In genomic region chr5:154103223-154103622, GRCh38 we compare ENCODE assay signal across 25 cellular contexts.
A peak's percentile ranks its signal among the peaks of the same experiment; 100 is the strongest.
DNase-seq lines count a peak whose midpoint lies in the region; ATAC-seq, FAIRE-seq and TF ChIP-seq lines count a peak whose summit lies in the region.
"Had no signal": no experiment of that assay in that cellular context is flagged by ENCODE, and none has a peak within 500 bp of the region (broad histone marks: within the 10 kb centered on the region; RNA-seq: fewer than 3 reads in every experiment).

No MANE protein-coding gene starts in this region.

- H3K18ac ChIP-seq in IMR-90 (ENCODE audit: low read depth, low read length) (no peak overlapping the region), mesendoderm (ENCODE audit: low read length) (no peak overlapping the region)

- ATAC-seq in IMR-90 (ENCODE audit: low read depth) (no peak), K562 (no peak), HG02763 (IDR thresholded peaks at IDR 0.05; ENCODE audit: unreplicated experiment) (no peak), GM19452 (IDR thresholded peaks at IDR 0.05; ENCODE audit: unreplicated experiment) (no peak)
- ATAC-seq: activated T-cell treated with anti-CD3 and anti-CD28 coated beads, Interleukin-2, amount 50 U/mL, for 72 hours; stimulated activated naive CD8-positive, alpha-beta T cell treated with anti-CD3 and anti-CD28 coated beads, Interleukin-15, amount 100 ng/mL, for 72 hours had no signal

- no peak overlapping the region for H4K8ac ChIP-seq in IMR-90 (ENCODE audit: low read depth in 2 of 2, low read length in 2 of 2)
- H4K8ac ChIP-seq in mesendoderm (ENCODE audit: low read depth, low read length): no peak overlapping the region

- TF ChIP-seq EP300 in K562 (IDR thresholded peaks at IDR 0.05; ENCODE audit: low read length): no peak

- no peak overlapping the region for H4K91ac ChIP-seq in IMR-90 (ENCODE audit: insufficient read depth, low read depth, low read length)

- H2BK15ac ChIP-seq in IMR-90 (ENCODE audit: low read depth, low read length) (no peak overlapping the region), mesendoderm (replicated peaks; ENCODE audit: low read depth) (no peak overlapping the region)

- BruUV-seq in IMR-90 (replicated peaks; lab: Mats Ljungman, UMichigan) (no TSS peak), K562 (replicated peaks; lab: Mats Ljungman, UMichigan) (no TSS peak)

- H4K5ac ChIP-seq in IMR-90 (ENCODE audit: low read depth, low read length): no peak overlapping the region
- H4K5ac ChIP-seq in mesendoderm (ENCODE audit: low read length): no peak overlapping the region

- H3K27ac ChIP-seq in IMR-90 (ENCODE audit: insufficient read depth, low read length) (no peak overlapping the region), K562 (ENCODE audit: extremely low read depth, low read depth, low read length) (no peak overlapping the region), mesendoderm (ENCODE audit: low read depth, low read length) (no peak overlapping the region)
- H3K27ac ChIP-seq: KMS-11, neural progenitor cell, RWPE1, sigmoid colon, thyroid gland, WERI-Rb-1 had no signal

- H3K27me3 ChIP-seq in IMR-90 (ENCODE audit: control insufficient read depth, insufficient read depth, low read length) (peaks cover 6% of the 10 kb centered on the region), K562 (ENCODE audit: control insufficient read depth in 2 of 2, insufficient read depth in 2 of 2, low read length in 2 of 2) (peaks cover 10 to 14% of the 10 kb centered on the region in 2 experiments; a peak in 3 of 5 replicates), mesendoderm (ENCODE audit: insufficient read depth, low read length, poor library complexity) (no peaks in the 10 kb centered on the region)
- H3K27me3 ChIP-seq: neural progenitor cell, sigmoid colon, thyroid gland had no signal

- intact Hi-C loops in IMR-90 (cut with micrococcal nuclease) (no loop called here), K562 (cut with micrococcal nuclease) (no loop called here)

- TF ChIP-seq RAD21 in IMR-90 (IDR thresholded peaks at IDR 0.05; ENCODE audit: low read length): no peak
- TF ChIP-seq RAD21 in K562 (CRISPR knock-in tag; conservative IDR thresholded peaks at IDR 0.05 in 1 of 2, IDR thresholded peaks at IDR 0.05 in 1 of 2): no peak

- no peaks in the 10 kb centered on the region for H3K79me2 ChIP-seq in K562 (ENCODE audit: control insufficient read depth, insufficient read depth, low read length)
- no peaks in the 10 kb centered on the region for H3K79me2 ChIP-seq in mesendoderm (ENCODE audit: control insufficient read depth, insufficient read depth, low read length)

- H3K36me3 ChIP-seq in IMR-90 (ENCODE audit: control insufficient read depth, insufficient read depth, low read length) (no peaks in the 10 kb centered on the region), K562 (ENCODE audit: control insufficient read depth, insufficient read depth, low read length) (no peaks in the 10 kb centered on the region), mesendoderm (ENCODE audit: control insufficient read depth, insufficient read depth, low read length) (no peaks in the 10 kb centered on the region)
- H3K36me3 ChIP-seq: neural progenitor cell, sigmoid colon, thyroid gland, WERI-Rb-1 had no signal

- H3K4ac ChIP-seq in IMR-90 (ENCODE audit: low read depth, low read length) (no peak overlapping the region), mesendoderm (ENCODE audit: low read depth, low read length) (no peak overlapping the region)

- H3K9ac ChIP-seq in IMR-90 (ENCODE audit: low read depth, low read length) (no peak overlapping the region), K562 (ENCODE audit: insufficient read depth in 1 of 2, low read depth in 2 of 2, low read length in 2 of 2) (no peak overlapping the region), mesendoderm (ENCODE audit: low read length) (no peak overlapping the region)
- H3K9ac ChIP-seq: KMS-11, neural progenitor cell had no signal

- H4K20me1 ChIP-seq in IMR-90 (ENCODE audit: insufficient read depth, low read length) (no peaks in the 10 kb centered on the region), K562 (replicated peaks; ENCODE audit: control insufficient read depth, insufficient read depth, low read length) (no peaks in the 10 kb centered on the region)

- POLR2A ChIA-PET in IMR-90 (lab: Charles Lee; ENCODE audit: unreplicated experiment): no interaction called here
- POLR2A ChIA-PET in K562 (lab: Yijun Ruan, JAX): interaction anchor here (0.6 to 1.0 kb wide), 3 partner anchors 17 to 75 kb away, joined by 3 read pairs; no protein-coding TSS in a partner anchor

- H3K23ac ChIP-seq in IMR-90 (ENCODE audit: low read depth, low read length) (no peak overlapping the region), mesendoderm (ENCODE audit: low read length) (no peak overlapping the region)

- H3K14ac ChIP-seq in IMR-90 (replicated peaks; ENCODE audit: low read depth, low read length): no peak overlapping the region

- in situ Hi-C loops in IMR-90 (cut with MboI; ENCODE audit: low sequenced_read_pairs): no loop called here
- in situ Hi-C loops in K562 (cut with MboI): no loop called here

- H3K9me1 ChIP-seq in IMR-90 (ENCODE audit: insufficient read depth, low read length) (no peaks in the 10 kb centered on the region), K562 (ENCODE audit: control insufficient read depth, insufficient read depth, low read length) (no peaks in the 10 kb centered on the region)

- H3K79me1 ChIP-seq in IMR-90 (ENCODE audit: low read depth in 1 of 2, low read length in 2 of 2): no peaks in the 10 kb centered on the region
- H3K79me1 ChIP-seq in mesendoderm (ENCODE audit: low read length): no peaks in the 10 kb centered on the region

- DNase-seq in DMS53 treated with DMSO at 0.1 percent for 48 hours (lab: John Stamatoyannopoulos, UW; ENCODE audit: unreplicated experiment): peak; percentile 9
- DNase-seq in IMR-90: no peak
- no peak for DNase-seq in K562 (ENCODE audit: extremely low read depth in 1 of 4, low spot score in 3 of 4)
- DNase-seq in mesendoderm: no peak
- DNase-seq in activated gamma-delta T cell (lab: John Stamatoyannopoulos, UW): no peak
- DNase-seq: activated CD4-positive, alpha-beta T cell treated with anti-CD3 and anti-CD28 coated beads, Interleukin-2, amount 10 ng/mL, durations not matched to agents 24 days and 14 days; activated naive CD4-positive, alpha-beta T cell treated with anti-CD3 and anti-CD28 coated beads, Interleukin-2, amount 10 ng/mL, durations not matched to agents 7 days and 5 days; activated T-cell treated with anti-CD3 and anti-CD28 coated beads, Interleukin-2, amount 50 U/mL, for 72 hours; amygdala; CD4-positive, CD25-positive, alpha-beta regulatory T cell; GDM1; kidney glomerular epithelial cell; mammary epithelial cell; NCI-H146; NCI-H2227 treated with DMSO at 0.1 percent for 48 hours; sigmoid colon; stimulated activated naive CD8-positive, alpha-beta T cell treated with anti-CD3 and anti-CD28 coated beads, Interleukin-15, amount 100 ng/mL, for 72 hours; WERI-Rb-1 had no signal

- H2AFZ ChIP-seq in IMR-90 (replicated peaks; ENCODE audit: low read length, poor library complexity) (no peak overlapping the region), K562 (ENCODE audit: low read depth, low read length) (no peak overlapping the region)
- H2AFZ ChIP-seq: neural progenitor cell had no signal

- H3K4me2 ChIP-seq in IMR-90 (ENCODE audit: low read depth, low read length) (no peak overlapping the region), K562 (ENCODE audit: insufficient read depth, low read length) (no peak overlapping the region), mesendoderm (ENCODE audit: low read length) (no peak overlapping the region)
- H3K4me2 ChIP-seq: KMS-11, neural progenitor cell had no signal

- no peak for TF ChIP-seq CTCF in IMR-90 (conservative IDR thresholded peaks at IDR 0.05; ENCODE audit: low read depth, low read length)
- TF ChIP-seq CTCF in K562 (IDR thresholded peaks at IDR 0.05 in 2 of 3, conservative IDR thresholded peaks at IDR 0.05 in 1 of 3; ENCODE audit: insufficient read depth in 2 of 3, low read depth in 1 of 3, low read length in 3 of 3): no peak

- no peak overlapping the region for H2BK20ac ChIP-seq in IMR-90 (ENCODE audit: low read depth, low read length)

- H2BK5ac ChIP-seq in IMR-90 (ENCODE audit: low read depth, low read length, poor library complexity, severe bottlenecking): no peak overlapping the region
- no peak overlapping the region for H2BK5ac ChIP-seq in mesendoderm (ENCODE audit: low read length)

- H2BK120ac ChIP-seq in IMR-90 (ENCODE audit: low read depth, low read length) (no peak overlapping the region), mesendoderm (ENCODE audit: low read depth, low read length) (no peak overlapping the region)

- no peaks in the 10 kb centered on the region for H3K4me1 ChIP-seq in IMR-90 (ENCODE audit: control insufficient read depth, insufficient read depth, low read length)
- no peaks in the 10 kb centered on the region; a peak in 2 of 5 replicates for H3K4me1 ChIP-seq in K562 (replicated peaks in 1 of 2; ENCODE audit: control insufficient read depth in 2 of 2, insufficient read depth in 2 of 2, low read length in 2 of 2)
- H3K4me1 ChIP-seq in mesendoderm (ENCODE audit: control insufficient read depth, low read depth, low read length): peaks cover 8% of the 10 kb centered on the region
- H3K4me1 ChIP-seq: sigmoid colon had no signal

- H2AK5ac ChIP-seq in IMR-90 (ENCODE audit: low read depth, low read length) (no peak overlapping the region), mesendoderm (ENCODE audit: low read length) (no peak overlapping the region)

- dilution Hi-C loops in IMR-90 (cut with HindIII; ENCODE audit: low sequenced_read_pairs, unreplicated experiment): no loop called here

- FAIRE-seq in K562 (lab: Jason Lieb, UNC): no peak
- FAIRE-seq: HTR-8/SVneo had no signal

- TF ChIP-seq POLR2A in IMR-90 (IDR thresholded peaks at IDR 0.05; ENCODE audit: low read depth, low read length) (no peak), K562 (conservative IDR thresholded peaks at IDR 0.05) (no peak)

- H3K9me3 ChIP-seq in IMR-90 (ENCODE audit: control insufficient read depth, insufficient read depth, low read length) (no peaks in the 10 kb centered on the region), K562 (replicated peaks; ENCODE audit: control insufficient read depth, insufficient read depth, low read depth, low read length) (no peaks in the 10 kb centered on the region)
- H3K9me3 ChIP-seq: sigmoid colon, thyroid gland had no signal

- WGBS in IMR-90 (ENCODE audit: extremely low coverage in 2 of 2, insufficient read length in 1 of 2), 2 experiments: no CpG with 5 or more reads among the region's 4 CpGs
- WGBS in K562 (ENCODE audit: insufficient coverage, low coverage, missing lambda C conversion rate): 0% methylated on average over 4 of the region's 4 CpGs
- no CpG with 5 or more reads among the region's 4 CpGs for WGBS in mesendoderm (ENCODE audit: extremely low coverage, insufficient coverage, low lambda C conversion rate)

- CTCF ChIA-PET in IMR-90 (lab: Yijun Ruan, JAX) (no interaction called here), K562 (lab: Yijun Ruan, JAX; ENCODE audit: low intra/inter-chr PET ratio) (no interaction called here)

- H3K4me3 ChIP-seq in IMR-90 (ENCODE audit: insufficient read depth, low read depth, low read length) (no peak overlapping the region), K562 (no peak overlapping the region), mesendoderm (ENCODE audit: low read length) (no peak overlapping the region)
- H3K4me3 ChIP-seq: neural progenitor cell, sigmoid colon, thyroid gland had no signal

- no peak overlapping the region for H2AK9ac ChIP-seq in IMR-90 (replicated peaks; ENCODE audit: low read depth, low read length, poor library complexity)

- H3K56ac ChIP-seq in IMR-90 (ENCODE audit: extremely low read depth, insufficient read depth, low read length) (no peak overlapping the region), mesendoderm (ENCODE audit: low read length) (peak overlapping the region; percentile 44)
